Comparison of ENCODE assay signal across 9 cellular contexts in the genomic region with DNA sequence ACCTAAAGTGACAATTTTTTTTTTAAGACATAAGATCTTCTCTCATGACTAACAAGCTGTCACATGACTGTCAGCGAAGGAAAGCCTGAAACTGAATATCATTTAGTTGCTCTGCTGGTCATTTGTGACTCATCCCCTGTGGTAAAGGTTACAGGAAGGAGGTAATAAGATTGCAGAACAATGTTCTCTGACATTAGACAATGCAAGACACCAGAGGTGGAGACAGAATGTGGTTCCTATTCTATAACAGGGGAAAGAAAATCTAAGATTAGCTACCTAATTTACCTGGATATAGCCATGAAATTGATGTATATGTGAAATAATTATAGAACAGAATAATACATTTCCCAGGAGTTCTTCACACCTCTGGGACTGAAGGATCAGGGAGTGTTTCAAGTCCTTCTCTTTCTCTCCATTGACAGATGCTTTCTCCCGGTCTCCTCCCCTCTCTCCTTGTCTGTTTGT. TPM values are rescaled to one million over a fixed set of nuclear protein-coding genes. Genes with fewer than 3 reads are reported as not detected.
DNase-seq lines count a peak whose midpoint lies in the region; ATAC-seq, FAIRE-seq and TF ChIP-seq lines count a peak whose summit lies in the region.
"Had no signal": no experiment of that assay in that cellular context is flagged by ENCODE, and none has a peak within 500 bp of the region (broad histone marks: within the 10 kb centered on the region; RNA-seq: fewer than 3 reads in every experiment).

No MANE protein-coding gene starts in this region.

- no peaks in the 10 kb centered on the region for H3K27me3 ChIP-seq in breast epithelium

- H3K27me3 Mint-ChIP-seq in MCF 10A (ENCODE audit: insufficient read depth, unreplicated experiment) (no peaks in the 10 kb centered on the region), glutamatergic neuron (ENCODE audit: unreplicated experiment) (peaks cover 1% of the 10 kb centered on the region)

- no peaks in the 10 kb centered on the region for H3K36me3 ChIP-seq in breast epithelium

- TF ChIP-seq CTCF in MCF 10A (IDR thresholded peaks at IDR 0.05; ENCODE audit: unreplicated experiment) (no peak), breast epithelium (IDR thresholded peaks at IDR 0.05) (no peak), fibroblast of villous mesenchyme (IDR thresholded peaks at IDR 0.05; ENCODE audit: insufficient read depth, low read depth, low read length) (no peak), glutamatergic neuron (IDR thresholded peaks at IDR 0.05; ENCODE audit: partially characterized antibody, unreplicated experiment) (no peak)

- H3K9me3 Mint-ChIP-seq in MCF 10A (ENCODE audit: unreplicated experiment) (no peaks in the 10 kb centered on the region), glutamatergic neuron (ENCODE audit: unreplicated experiment) (no peaks in the 10 kb centered on the region)

- DNase-seq in MCF 10A (ENCODE audit: unreplicated experiment): peak; percentile 92
- DNase-seq in breast epithelium (ENCODE audit: low spot score in 2 of 2): no peak
- peak; percentile 84 for DNase-seq in RCC 7860 (ENCODE audit: low spot score)
- peak; percentile 80 for DNase-seq in fibroblast of villous mesenchyme (ENCODE audit: low read depth)
- DNase-seq in T-helper 9 cell: no peak
- DNase-seq in glutamatergic neuron: no peak
- no peak for DNase-seq in caudate nucleus (lab: John Stamatoyannopoulos, UW)

- ATAC-seq in HG03039 (IDR thresholded peaks at IDR 0.05; ENCODE audit: unreplicated experiment): peak; percentile 82

- peaks cover 4% of the 10 kb centered on the region for H3K36me3 Mint-ChIP-seq in MCF 10A (ENCODE audit: insufficient read depth, unreplicated experiment)
- H3K36me3 Mint-ChIP-seq in glutamatergic neuron (ENCODE audit: unreplicated experiment): no peaks in the 10 kb centered on the region
- H3K36me3 Mint-ChIP-seq: activated naive CD8-positive, alpha-beta T cell had no signal

- H3K4me3 Mint-ChIP-seq in MCF 10A (ENCODE audit: unreplicated experiment): no peak overlapping the region
- H3K4me3 Mint-ChIP-seq in glutamatergic neuron (ENCODE audit: unreplicated experiment): no peak overlapping the region
- H3K4me3 Mint-ChIP-seq: activated naive CD8-positive, alpha-beta T cell had no signal

- H3K4me3 ChIP-seq in breast epithelium: no peak overlapping the region
- no peak overlapping the region for H3K4me3 ChIP-seq in fibroblast of villous mesenchyme (ENCODE audit: low read depth, low read length)

- peaks cover 19% of the 10 kb centered on the region for H3K4me1 Mint-ChIP-seq in MCF 10A (ENCODE audit: insufficient read depth, unreplicated experiment)
- H3K4me1 Mint-ChIP-seq in glutamatergic neuron (ENCODE audit: low read depth, unreplicated experiment): peaks cover 10% of the 10 kb centered on the region

- H3K27ac ChIP-seq in breast epithelium: peak overlapping the region in 1 of 2 donors; percentile 57
- H3K27ac ChIP-seq in caudate nucleus (ENCODE audit: low read depth, low read length): no peak overlapping the region

- H3K27ac Mint-ChIP-seq in MCF 10A (ENCODE audit: low read depth, unreplicated experiment): no peak overlapping the region
- no peak overlapping the region for H3K27ac Mint-ChIP-seq in glutamatergic neuron (ENCODE audit: unreplicated experiment)
- H3K27ac Mint-ChIP-seq: activated naive CD8-positive, alpha-beta T cell had no signal

- BruUV-seq in MCF 10A (replicated peaks; lab: Mats Ljungman, UMichigan): no TSS peak

- POLR2A ChIA-PET in MCF 10A (lab: Yijun Ruan, JAX): interaction anchor here (0.8 to 1.9 kb wide), 5 partner anchors 11 to 141 kb away, joined by 3 to 8 read pairs (median 5); a partner anchor contains a TSS

- no peak for TF ChIP-seq POLR2A in breast epithelium (IDR thresholded peaks at IDR 0.05)

- intact Hi-C loops in MCF 10A (cut with micrococcal nuclease): no loop called here
- intact Hi-C loops in breast epithelium (cut with DNase I; ENCODE audit: low total_unique reads): no loop called here

- CTCF ChIA-PET in MCF 10A (lab: Yijun Ruan, JAX): interaction anchor here (1.2 to 2.0 kb wide), 3 partner anchors 34 to 246 kb away, joined by 4 to 6 read pairs (median 5); no protein-coding TSS in a partner anchor

- peak; percentile 99 for FAIRE-seq in RCC 7860 (lab: Jason Lieb, UNC)

- H3K4me1 ChIP-seq in breast epithelium: no peaks in the 10 kb centered on the region

- H3K9me3 ChIP-seq in breast epithelium: no peaks in the 10 kb centered on the region

RNA-seq across cellular contexts. Expression of a gene that starts 47.7 kb away (rescaled TPM):
- 0.19 and 0.29 TPM in 2 replicates for total RNA-seq in MCF 10A (2022)
- total RNA-seq in breast epithelium: 1 to 10 TPM in 2 of 3 donors, under 1 TPM in 1; 0.96 to 2.6 (median 1.6) TPM
- 0.32 and 0.43 TPM in 2 replicates for total RNA-seq in fibroblast of villous mesenchyme
- total RNA-seq in glutamatergic neuron (ENCODE audit: unreplicated experiment): 0.81 TPM

Comparison
In these comparisons a context has a peak if more than half of its experiments do, and no peak if none do; other contexts are left out.
1. DNase-seq: peak in MCF 10A (single experiment), RCC 7860 (single experiment) and fibroblast of villous mesenchyme (single experiment); none in breast epithelium (0 of 2), T-helper 9 cell (single experiment), glutamatergic neuron (single experiment) and caudate nucleus (0 of 61).